18 cellular contexts compared by ENCODE assay signal in the genomic region with DNA sequence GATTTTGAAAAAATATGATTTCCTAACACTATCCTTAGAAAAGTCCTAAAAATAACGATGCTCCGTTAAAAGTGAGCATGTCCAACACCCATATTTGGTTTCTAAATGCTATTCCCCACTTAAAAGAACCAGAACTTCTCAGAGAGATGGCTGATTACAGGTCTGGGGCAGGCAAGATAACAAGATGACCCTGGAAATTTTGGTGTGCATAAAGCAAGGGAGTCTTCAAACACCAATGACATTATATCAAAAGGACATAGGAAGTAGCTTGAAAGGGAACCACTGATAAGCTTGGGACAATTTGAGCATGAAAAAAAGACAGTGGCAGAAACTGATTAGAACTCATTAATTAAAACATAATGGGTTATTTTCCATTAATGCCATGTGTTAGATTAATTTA. TPM values are rescaled to one million over a fixed set of nuclear protein-coding genes. Genes with fewer than 3 reads are reported as not detected.
A peak's percentile ranks its signal among the peaks of the same experiment; 100 is the strongest.
DNase-seq lines count a peak whose midpoint lies in the region; ATAC-seq, FAIRE-seq and TF ChIP-seq lines count a peak whose summit lies in the region.
"Had no signal": no experiment of that assay in that cellular context is flagged by ENCODE, and none has a peak within 500 bp of the region (broad histone marks: within the 10 kb centered on the region; RNA-seq: fewer than 3 reads in every experiment).

No MANE protein-coding gene starts in this region.

- DNase-seq in T-helper 1 cell, result no peak
- DNase-seq in H54 (ENCODE audit: insufficient read length, low spot score), result no peak
- DNase-seq in activated CD8-positive, alpha-beta T cell treated with anti-CD3 and anti-CD28 coated beads, Interleukin-2, amount 10 ng/mL, durations not matched to agents 7 days and 5 days, result no peak
- DNase-seq in memory B cell (ENCODE audit: low spot score in 2 of 2), result no peak
- no peak for DNase-seq in NCI-H2196 treated with DMSO at 0.1 percent for 48 hours (lab: John Stamatoyannopoulos, UW; ENCODE audit: unreplicated experiment)
- DNase-seq in effector CD8-positive, alpha-beta T cell (lab: John Stamatoyannopoulos, UW), result no peak
- DNase-seq: activated gamma-delta T cell treated with Interleukin-2 at 50 U/mL for 16 hours, brain microvascular endothelial cell, foreskin melanocyte, Kasumi-1, mesendoderm, NCI-H1092 treated with DMSO at 0.1 percent for 48 hours, NCI-H82, thyroid gland had no signal

- TF ChIP-seq POLR2A in H54 (IDR thresholded peaks at IDR 0.05; ENCODE audit: low read depth, low read length), result no peak

- POLR2A ChIA-PET in activated CD8-positive, alpha-beta T cell treated with anti-CD3 and anti-CD28 coated beads, Interleukin-2, amount 10 ng/mL, durations not matched to agents 7 days and 5 days (lab: Charles Lee), result interaction anchor here (0.6 to 3.8 kb wide), 9 partner anchors 9 to 129 kb away, joined by 3 to 27 read pairs (median 9); partner anchors contain the start of gene STK17B

- CTCF ChIA-PET in activated CD8-positive, alpha-beta T cell treated with anti-CD3 and anti-CD28 coated beads, Interleukin-2, amount 10 ng/mL, durations not matched to agents 7 days and 5 days (lab: Charles Lee), result interaction anchor here (0.9 to 2.2 kb wide), 5 partner anchors 21 to 123 kb away, joined by 3 to 9 read pairs (median 3); no protein-coding TSS in a partner anchor

- H3K27ac Mint-ChIP-seq in T-helper 1 cell treated with Interleukin-12 subunit alpha and Interleukin-12 subunit beta and Interleukin-4 antibody, amounts not matched to agents 30 μg/mL and 1 μg/mL, for 36 hours, result peak overlapping the region; percentile 43
- peak overlapping the region; percentile 84 for H3K27ac Mint-ChIP-seq in activated CD8-positive, alpha-beta T cell treated with anti-CD3 and anti-CD28 coated beads, Interleukin-2, amount 10 ng/mL, durations not matched to agents 7 days and 5 days
- H3K27ac Mint-ChIP-seq in memory B cell, result peak overlapping the region; percentile 86

- no peaks in the 10 kb centered on the region for H3K27me3 Mint-ChIP-seq in T-helper 1 cell treated with Interleukin-12 subunit alpha and Interleukin-12 subunit beta and Interleukin-4 antibody, amounts not matched to agents 30 μg/mL and 1 μg/mL, for 36 hours (ENCODE audit: low read depth)
- H3K27me3 Mint-ChIP-seq in activated CD8-positive, alpha-beta T cell treated with anti-CD3 and anti-CD28 coated beads, Interleukin-2, amount 10 ng/mL, durations not matched to agents 7 days and 5 days (ENCODE audit: low read depth), result no peaks in the 10 kb centered on the region
- H3K27me3 Mint-ChIP-seq in memory B cell, result no peaks in the 10 kb centered on the region

- ATAC-seq in activated CD8-positive, alpha-beta T cell treated with anti-CD3 and anti-CD28 coated beads, Interleukin-2, amount 10 ng/mL, durations not matched to agents 7 days and 5 days, result no peak
- ATAC-seq in memory B cell (ENCODE audit: low read depth), result no peak
- no peak for ATAC-seq in GM19463 (IDR thresholded peaks at IDR 0.05; ENCODE audit: unreplicated experiment)
- ATAC-seq: Panc1 had no signal

- H3K4me3 Mint-ChIP-seq in T-helper 1 cell treated with Interleukin-12 subunit alpha and Interleukin-12 subunit beta and Interleukin-4 antibody, amounts not matched to agents 30 μg/mL and 1 μg/mL, for 36 hours, result peak overlapping the region; percentile 25
- H3K4me3 Mint-ChIP-seq in activated CD8-positive, alpha-beta T cell treated with anti-CD3 and anti-CD28 coated beads, Interleukin-2, amount 10 ng/mL, durations not matched to agents 7 days and 5 days, result peak overlapping the region; percentile 50
- H3K4me3 Mint-ChIP-seq in memory B cell, result no peak overlapping the region
- H3K4me3 Mint-ChIP-seq: neural crest cell had no signal

- peak; percentile 6 for FAIRE-seq in H54 (lab: Jason Lieb, UNC)

- peaks cover 88% of the 10 kb centered on the region for H3K36me3 Mint-ChIP-seq in T-helper 1 cell treated with Interleukin-12 subunit alpha and Interleukin-12 subunit beta and Interleukin-4 antibody, amounts not matched to agents 30 μg/mL and 1 μg/mL, for 36 hours (ENCODE audit: low read depth)
- peaks cover 94% of the 10 kb centered on the region for H3K36me3 Mint-ChIP-seq in activated CD8-positive, alpha-beta T cell treated with anti-CD3 and anti-CD28 coated beads, Interleukin-2, amount 10 ng/mL, durations not matched to agents 7 days and 5 days (ENCODE audit: low read depth)
- H3K36me3 Mint-ChIP-seq in memory B cell, result peaks cover 35% of the 10 kb centered on the region

- peaks cover 79% of the 10 kb centered on the region for H3K4me1 Mint-ChIP-seq in T-helper 1 cell treated with Interleukin-12 subunit alpha and Interleukin-12 subunit beta and Interleukin-4 antibody, amounts not matched to agents 30 μg/mL and 1 μg/mL, for 36 hours (ENCODE audit: low read depth)
- peaks cover 89% of the 10 kb centered on the region for H3K4me1 Mint-ChIP-seq in activated CD8-positive, alpha-beta T cell treated with anti-CD3 and anti-CD28 coated beads, Interleukin-2, amount 10 ng/mL, durations not matched to agents 7 days and 5 days (ENCODE audit: low read depth)
- H3K4me1 Mint-ChIP-seq in memory B cell, result peaks cover 33% of the 10 kb centered on the region
- H3K4me1 Mint-ChIP-seq: neural crest cell had no signal

- no peaks in the 10 kb centered on the region for H3K9me3 Mint-ChIP-seq in T-helper 1 cell treated with Interleukin-12 subunit alpha and Interleukin-12 subunit beta and Interleukin-4 antibody, amounts not matched to agents 30 μg/mL and 1 μg/mL, for 36 hours
- H3K9me3 Mint-ChIP-seq in activated CD8-positive, alpha-beta T cell treated with anti-CD3 and anti-CD28 coated beads, Interleukin-2, amount 10 ng/mL, durations not matched to agents 7 days and 5 days (ENCODE audit: insufficient read depth), result no peaks in the 10 kb centered on the region
- peaks cover 1% of the 10 kb centered on the region for H3K9me3 Mint-ChIP-seq in memory B cell
- H3K9me3 Mint-ChIP-seq: neural crest cell had no signal

RNA-seq across cellular contexts. Expression of gene STK17B, which starts 17.9 kb away (rescaled TPM):
- 100 to 1,000 TPM; 453 to 469 TPM for total RNA-seq in activated CD8-positive, alpha-beta T cell treated with anti-CD3 and anti-CD28 coated beads, Interleukin-2, amount 10 ng/mL, durations not matched to agents 7 days and 5 days
